Comparison of ENCODE assay signal across 16 cellular contexts in the genomic region with DNA sequence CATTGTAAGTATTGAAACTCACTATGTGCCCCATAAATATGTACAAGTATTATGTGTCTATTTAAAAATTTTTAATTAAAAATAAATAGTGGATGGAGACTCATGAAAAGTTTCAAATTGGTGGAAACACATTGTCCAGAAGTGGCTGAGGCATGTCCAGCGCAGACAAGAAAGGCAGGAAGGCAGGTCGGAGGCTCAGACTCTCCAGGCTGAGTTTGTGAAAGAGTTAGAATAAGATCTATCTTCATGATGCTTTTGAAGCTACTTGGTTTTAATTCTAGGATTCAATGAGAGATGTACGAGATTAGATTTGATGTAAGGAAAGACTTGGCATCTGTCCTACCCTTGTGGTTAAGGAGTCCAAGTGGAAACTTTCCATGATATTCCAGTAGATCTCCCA. TPM values are rescaled to one million over a fixed set of nuclear protein-coding genes. Genes with fewer than 3 reads are reported as not detected.
DNase-seq lines count a peak whose midpoint lies in the region; ATAC-seq lines count a peak whose summit lies in the region.
"Had no signal": no experiment of that assay in that cellular context is flagged by ENCODE, and none has a peak within 500 bp of the region (broad histone marks: within the 10 kb centered on the region; RNA-seq: fewer than 3 reads in every experiment).

No MANE protein-coding gene starts in this region.

- intact Hi-C loops in activated CD4-positive, alpha-beta T cell treated with anti-CD3 and anti-CD28 coated beads, Interleukin-2, amount 10 ng/mL, durations not matched to agents 24 days and 14 days (cut with micrococcal nuclease), result no loop called here
- intact Hi-C loops in cardiac septum (cut with DNase I), result no loop called here
- intact Hi-C loops in Right ventricle myocardium superior (cut with DNase I), result no loop called here

- H3K9me3 Mint-ChIP-seq in activated CD4-positive, alpha-beta T cell treated with anti-CD3 and anti-CD28 coated beads, Interleukin-2, amount 10 ng/mL, durations not matched to agents 24 days and 14 days, result no peaks in the 10 kb centered on the region
- H3K9me3 Mint-ChIP-seq: CD4-positive, alpha-beta T cell; CD8-positive, alpha-beta T cell had no signal

- no peaks in the 10 kb centered on the region for H3K36me3 Mint-ChIP-seq in activated CD4-positive, alpha-beta T cell treated with anti-CD3 and anti-CD28 coated beads, Interleukin-2, amount 10 ng/mL, durations not matched to agents 24 days and 14 days (ENCODE audit: low read depth)
- H3K36me3 Mint-ChIP-seq: CD8-positive, alpha-beta T cell had no signal

- no peak overlapping the region for H3K27ac Mint-ChIP-seq in activated CD4-positive, alpha-beta T cell treated with anti-CD3 and anti-CD28 coated beads, Interleukin-2, amount 10 ng/mL, durations not matched to agents 24 days and 14 days
- H3K27ac Mint-ChIP-seq: B cell; CD4-positive, alpha-beta T cell; CD8-positive, alpha-beta T cell had no signal

- H3K4me3 Mint-ChIP-seq in activated CD4-positive, alpha-beta T cell treated with anti-CD3 and anti-CD28 coated beads, Interleukin-2, amount 10 ng/mL, durations not matched to agents 24 days and 14 days, result no peak overlapping the region
- H3K4me3 Mint-ChIP-seq: B cell; CD4-positive, alpha-beta T cell; CD8-positive, alpha-beta T cell had no signal

- peaks cover 3% of the 10 kb centered on the region for H3K4me1 Mint-ChIP-seq in activated CD4-positive, alpha-beta T cell treated with anti-CD3 and anti-CD28 coated beads, Interleukin-2, amount 10 ng/mL, durations not matched to agents 24 days and 14 days
- H3K4me1 Mint-ChIP-seq: B cell had no signal

- DNase-seq in activated CD4-positive, alpha-beta T cell treated with anti-CD3 and anti-CD28 coated beads, Interleukin-2, amount 10 ng/mL, durations not matched to agents 24 days and 14 days, result peak; percentile 11
- DNase-seq in activated CD4-positive, alpha-beta T cell treated with anti-CD3 and anti-CD28 coated beads, Interleukin-2, amount 50 U/mL, for 1 hour, result no peak
- DNase-seq in cardiac septum (ENCODE audit: low spot score), result peak; percentile 55
- DNase-seq in Right ventricle myocardium superior, result no peak
- DNase-seq in mesenteric fat pad (ENCODE audit: low spot score), result peak; percentile 16
- DNase-seq in NCI-H146 treated with DMSO at 0.1 percent for 48 hours (lab: John Stamatoyannopoulos, UW; ENCODE audit: unreplicated experiment), result no peak
- DNase-seq: AML-193; Caco-2; Calu3; CD4-positive, alpha-beta T cell; CD8-positive, alpha-beta T cell; DMS79 treated with DMSO at 0.1 percent for 48 hours; GF-D8 had no signal

- ATAC-seq in Right ventricle myocardium superior (ENCODE audit: poor library complexity), result no peak
- ATAC-seq: A549; CD8-positive, alpha-beta T cell had no signal

- H3K27me3 Mint-ChIP-seq in activated CD4-positive, alpha-beta T cell treated with anti-CD3 and anti-CD28 coated beads, Interleukin-2, amount 10 ng/mL, durations not matched to agents 24 days and 14 days, result peaks cover 51% of the 10 kb centered on the region

RNA-seq across cellular contexts. Expression of a gene that starts 19.8 kb away (rescaled TPM):
- not detected in 2 replicates for total RNA-seq in activated CD4-positive, alpha-beta T cell treated with anti-CD3 and anti-CD28 coated beads, Interleukin-2, amount 10 ng/mL, durations not matched to agents 24 days and 14 days
- total RNA-seq in cardiac septum (not detected), Right ventricle myocardium superior (not detected), mesenteric fat pad (not detected)
- total RNA-seq: A172; B cell; Caco-2; Calu3; CD4-positive, alpha-beta T cell; CD8-positive, alpha-beta T cell had no signal

RNA-seq across cellular contexts. Expression of a gene that starts 32.2 kb away (rescaled TPM):
- total RNA-seq in activated CD4-positive, alpha-beta T cell treated with anti-CD3 and anti-CD28 coated beads, Interleukin-2, amount 10 ng/mL, durations not matched to agents 24 days and 14 days, result 20.1 and 22.1 TPM in 2 replicates
- 6.1 TPM for total RNA-seq in cardiac septum
- total RNA-seq in Right ventricle myocardium superior, result 5.1 TPM
- total RNA-seq in mesenteric fat pad, result 21.3 TPM

Comparison
In these comparisons a context has a peak if more than half of its experiments do, and no peak if none do; other contexts are left out.
1. DNase-seq: peak in activated CD4-positive, alpha-beta T cell treated with anti-CD3 and anti-CD28 coated beads, Interleukin-2, amount 10 ng/mL, durations not matched to agents 24 days and 14 days (single experiment), cardiac septum (single experiment) and mesenteric fat pad (single experiment); none in activated CD4-positive, alpha-beta T cell treated with anti-CD3 and anti-CD28 coated beads, Interleukin-2, amount 50 U/mL, for 1 hour (single experiment), Right ventricle myocardium superior (single experiment) and NCI-H146 treated with DMSO at 0.1 percent for 48 hours (single experiment).